14 cellular contexts compared by ENCODE assay signal in the genomic region with DNA sequence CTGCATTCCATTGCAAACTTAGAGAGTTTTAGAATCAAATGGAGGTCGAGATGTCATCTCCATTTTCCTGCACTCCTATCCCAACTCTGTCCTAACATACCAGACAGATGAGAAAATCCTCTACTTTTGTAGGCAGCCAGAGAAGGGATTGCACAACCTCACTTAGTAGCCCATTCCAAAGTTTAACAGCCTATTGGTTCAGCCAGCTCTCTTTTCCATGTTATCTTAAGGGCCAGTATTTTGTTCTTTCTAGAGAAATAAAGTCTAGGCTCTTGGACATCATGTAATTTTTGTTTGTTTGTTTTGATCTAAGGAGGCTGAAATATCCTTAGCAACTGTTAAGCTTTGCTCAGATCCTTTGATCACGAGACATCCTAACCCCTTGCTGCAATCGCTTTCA.
DNase-seq lines count a peak whose midpoint lies in the region; ATAC-seq and TF ChIP-seq lines count a peak whose summit lies in the region.
"Had no signal": no experiment of that assay in that cellular context is flagged by ENCODE, and none has a peak within 500 bp of the region (broad histone marks: within the 10 kb centered on the region; RNA-seq: fewer than 3 reads in every experiment).

No MANE protein-coding gene starts in this region.

- H3K9me3 ChIP-seq in parathyroid adenoma (ENCODE audit: control insufficient read depth, low read length) (no peaks in the 10 kb centered on the region), esophagus squamous epithelium (no peaks in the 10 kb centered on the region)
- H3K9me3 ChIP-seq: Caco-2, tibial nerve had no signal

- no peak for TF ChIP-seq CTCF in parathyroid adenoma (IDR thresholded peaks at IDR 0.05)
- TF ChIP-seq CTCF in esophagus squamous epithelium (IDR thresholded peaks at IDR 0.05): no peak
- TF ChIP-seq CTCF in glutamatergic neuron (IDR thresholded peaks at IDR 0.05; ENCODE audit: partially characterized antibody, unreplicated experiment): no peak

- no peak overlapping the region for H3K9ac ChIP-seq in parathyroid adenoma

- H3K36me3 ChIP-seq in parathyroid adenoma (ENCODE audit: control insufficient read depth, insufficient read depth, low read length) (no peaks in the 10 kb centered on the region), esophagus squamous epithelium (no peaks in the 10 kb centered on the region)
- H3K36me3 ChIP-seq: tibial nerve had no signal

- peaks cover 20% of the 10 kb centered on the region for H3K4me1 Mint-ChIP-seq in glutamatergic neuron (ENCODE audit: low read depth, unreplicated experiment)
- H3K4me1 Mint-ChIP-seq: naive thymus-derived CD4-positive, alpha-beta T cell had no signal

- intact Hi-C loops in Right ventricle myocardium superior (cut with DNase I): no loop called here
- intact Hi-C loops in esophagus squamous epithelium (cut with DNase I): no loop called here

- H3K27me3 ChIP-seq in parathyroid adenoma (ENCODE audit: control insufficient read depth, insufficient read depth, low read length) (no peaks in the 10 kb centered on the region), esophagus squamous epithelium (no peaks in the 10 kb centered on the region)
- H3K27me3 ChIP-seq: tibial nerve had no signal

- peaks cover 5% of the 10 kb centered on the region for H3K27me3 Mint-ChIP-seq in glutamatergic neuron (ENCODE audit: unreplicated experiment)

- 61 to 70% methylated on average over 3 of the region's 3 CpGs for WGBS in esophagus squamous epithelium, 2 donors

- peaks cover 12% of the 10 kb centered on the region for H3K4me1 ChIP-seq in parathyroid adenoma
- peaks cover 0 to 3% (median 0%) of the 10 kb centered on the region in 3 donors for H3K4me1 ChIP-seq in esophagus squamous epithelium

- no peak overlapping the region for H3K4me3 ChIP-seq in parathyroid adenoma (ENCODE audit: low read depth, low read length)
- no peak overlapping the region for H3K4me3 ChIP-seq in esophagus squamous epithelium
- H3K4me3 ChIP-seq: tibial nerve had no signal

- no peaks in the 10 kb centered on the region for H3K36me3 Mint-ChIP-seq in glutamatergic neuron (ENCODE audit: unreplicated experiment)
- H3K36me3 Mint-ChIP-seq: naive thymus-derived CD4-positive, alpha-beta T cell had no signal

- H3K4me3 Mint-ChIP-seq in glutamatergic neuron (ENCODE audit: unreplicated experiment): no peak overlapping the region
- H3K4me3 Mint-ChIP-seq: naive thymus-derived CD4-positive, alpha-beta T cell had no signal

- H3K27ac Mint-ChIP-seq in glutamatergic neuron (ENCODE audit: unreplicated experiment): no peak overlapping the region
- H3K27ac Mint-ChIP-seq: naive thymus-derived CD4-positive, alpha-beta T cell had no signal

- peak; percentile 96 for ATAC-seq in Right ventricle myocardium superior (ENCODE audit: poor library complexity)
- no peak for ATAC-seq in GM21526 (IDR thresholded peaks at IDR 0.05; ENCODE audit: low FRiP score, unreplicated experiment)
- ATAC-seq: naive thymus-derived CD4-positive, alpha-beta T cell had no signal

- peaks cover 8% of the 10 kb centered on the region for H3K9me3 Mint-ChIP-seq in glutamatergic neuron (ENCODE audit: unreplicated experiment)

- TF ChIP-seq POLR2A in esophagus squamous epithelium (IDR thresholded peaks at IDR 0.05): no peak

- H3K27ac ChIP-seq in parathyroid adenoma (peak overlapping the region; percentile 54), esophagus squamous epithelium (no peak overlapping the region)
- H3K27ac ChIP-seq: epithelial cell of prostate had no signal

- no peaks in the 10 kb centered on the region for H3K79me2 ChIP-seq in parathyroid adenoma

- H3K4me2 ChIP-seq in parathyroid adenoma (ENCODE audit: low read length): no peak overlapping the region

- peak overlapping the region; percentile 20 for H2AFZ ChIP-seq in parathyroid adenoma

- DNase-seq in ELF-1 (ENCODE audit: low read depth, low spot score) (peak; percentile 4), amniotic epithelial cell (ENCODE audit: low read depth) (peak; percentile 96), Right ventricle myocardium superior (no peak), esophagus squamous epithelium (lab: John Stamatoyannopoulos, UW) (no peak), glutamatergic neuron (no peak)
- no peak for DNase-seq in stimulated activated CD4-positive, alpha-beta T cell treated with anti-CD3 and anti-CD28 coated beads, Interleukin-4, amount 100 ng/mL, for 4 hours
- DNase-seq: activated gamma-delta T cell treated with Interleukin-2 at 50 U/mL for 16 hours; naive thymus-derived CD4-positive, alpha-beta T cell; NCI-H1417 had no signal

Comparison
In these comparisons a context has a peak if more than half of its experiments do, and no peak if none do; other contexts are left out.
1. DNase-seq: peak in ELF-1 (single experiment) and amniotic epithelial cell (single experiment); none in Right ventricle myocardium superior (single experiment), esophagus squamous epithelium (single experiment), glutamatergic neuron (single experiment) and stimulated activated CD4-positive, alpha-beta T cell treated with anti-CD3 and anti-CD28 coated beads, Interleukin-4, amount 100 ng/mL, for 4 hours (0 of 2).